29 cellular contexts compared by ENCODE assay signal in the genomic region with DNA sequence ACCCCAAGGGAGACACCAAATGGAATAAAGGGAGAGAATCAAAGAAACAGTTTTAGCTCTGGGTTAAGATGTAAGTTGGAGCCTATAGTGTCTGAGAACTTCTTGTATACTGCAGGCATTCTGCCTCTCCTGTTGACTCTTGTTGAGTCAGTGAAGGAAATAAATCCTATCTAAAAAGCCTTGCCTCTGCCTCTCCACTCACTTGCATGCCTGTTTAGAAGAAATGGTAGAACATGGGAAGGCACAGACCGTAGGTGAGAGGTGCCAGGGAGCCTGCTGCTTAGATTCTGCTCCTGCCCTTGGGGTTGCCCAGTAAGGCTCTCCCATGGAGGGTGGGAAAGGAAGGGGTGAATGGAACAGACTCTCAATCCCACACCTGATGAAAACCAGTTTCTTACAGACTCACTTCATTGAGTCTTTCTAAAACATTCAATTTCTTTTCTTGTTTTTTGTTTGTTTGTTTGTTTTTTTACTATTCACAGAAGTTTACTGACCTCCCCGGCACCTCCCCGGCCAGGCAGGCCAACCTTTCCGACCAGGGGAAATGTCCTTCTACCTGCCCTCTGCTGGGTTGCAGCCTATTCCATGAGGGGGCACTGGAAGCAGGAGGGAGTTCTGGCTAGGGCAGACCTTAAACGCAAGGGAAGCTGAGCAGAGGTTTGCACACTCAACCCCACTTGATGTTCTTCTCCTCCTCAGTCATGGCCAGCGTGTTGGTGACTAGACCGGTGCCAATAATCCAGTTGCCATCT.
"Had no signal": no experiment of that assay in that cellular context is flagged by ENCODE, and none has a peak within 500 bp of the region (broad histone marks: within the 10 kb centered on the region; RNA-seq: fewer than 3 reads in every experiment).

No MANE protein-coding gene starts in this region.

- H2AFZ ChIP-seq: parathyroid adenoma had no signal

- H3K27ac ChIP-seq: ovary, parathyroid adenoma, psoas muscle, right lobe of liver, sigmoid colon, stomach, thoracic aorta, thyroid gland, tibial nerve, upper lobe of right lung, uterus had no signal

- H3K27me3 ChIP-seq: ovary, right lobe of liver, sigmoid colon, thyroid gland, tibial nerve, upper lobe of right lung, uterus had no signal

- H3K4me1 ChIP-seq: parathyroid adenoma, psoas muscle, right lobe of liver, sigmoid colon, stomach, thyroid gland, tibial nerve, upper lobe of right lung, uterus had no signal

- H3K36me3 Mint-ChIP-seq: naive B cell; naive thymus-derived CD8-positive, alpha-beta T cell; natural killer cell treated with Interleukin-12 subunit alpha and Interleukin-12 subunit beta and Interleukin-15 and Interleukin-18, amount 100 ng/mL, for 72 hours; stimulated activated effector memory CD8-positive, alpha-beta T cell treated with anti-CD3 and anti-CD28 coated beads, Interleukin-12 subunit alpha, Interleukin-12 subunit beta, amount 100 ng/mL, for 72 hours; stimulated activated naive B cell treated with anti-CD40 and anti-IgM and Interleukin-4, amounts not matched to agents 10 μg/mL and 1 μg/mL and 100 μg/mL, for 72 hours; type B pancreatic cell had no signal

- H3K36me3 ChIP-seq: ovary, right lobe of liver, sigmoid colon, stomach, thoracic aorta, thyroid gland, tibial nerve, upper lobe of right lung, uterus had no signal

- H3K9me3 Mint-ChIP-seq: natural killer cell treated with Interleukin-12 subunit alpha and Interleukin-12 subunit beta and Interleukin-15 and Interleukin-18, amount 100 ng/mL, for 72 hours; stimulated activated effector memory CD8-positive, alpha-beta T cell treated with anti-CD3 and anti-CD28 coated beads, Interleukin-12 subunit alpha, Interleukin-12 subunit beta, amount 100 ng/mL, for 72 hours; stimulated activated naive CD8-positive, alpha-beta T cell treated with anti-CD3 and anti-CD28 coated beads, Interleukin-15, Interleukin-2, amounts not matched to agents 100 ng/mL and 50 ng/mL, for 24 hours had no signal

- H3K79me2 ChIP-seq: parathyroid adenoma had no signal

- H3K4me1 Mint-ChIP-seq: naive B cell; naive thymus-derived CD8-positive, alpha-beta T cell; nephron progenitor cell; neural crest cell; stimulated activated effector memory CD8-positive, alpha-beta T cell treated with anti-CD3 and anti-CD28 coated beads, Interleukin-12 subunit alpha, Interleukin-12 subunit beta, amount 100 ng/mL, for 72 hours; stimulated activated naive B cell treated with anti-CD40 and anti-IgM and Interleukin-4, amounts not matched to agents 10 μg/mL and 1 μg/mL and 100 μg/mL, for 72 hours had no signal

- H3K9ac ChIP-seq: parathyroid adenoma had no signal

- FAIRE-seq: small intestine had no signal

- ATAC-seq: naive thymus-derived CD8-positive, alpha-beta T cell; psoas muscle; right cardiac atrium; right lobe of liver; stimulated activated effector memory CD8-positive, alpha-beta T cell treated with anti-CD3 and anti-CD28 coated beads, Interleukin-12 subunit alpha, Interleukin-12 subunit beta, amount 100 ng/mL, for 72 hours; stimulated activated naive B cell treated with anti-CD40 and anti-IgM and Interleukin-4, amounts not matched to agents 10 μg/mL and 1 μg/mL and 100 μg/mL, for 72 hours; upper lobe of right lung had no signal

- H3K27me3 Mint-ChIP-seq: progenitor cell of endocrine pancreas, type B pancreatic cell had no signal

- DNase-seq: naive B cell; naive thymus-derived CD8-positive, alpha-beta T cell; nephron progenitor cell; occipital lobe; ovary; psoas muscle; right cardiac atrium; right lobe of liver; sigmoid colon; small intestine; stimulated activated CD4-positive, alpha-beta T cell treated with anti-CD3 and anti-CD28 coated beads, Interleukin-15, amount 100 ng/mL, for 24 hours; stimulated activated CD4-positive, alpha-beta T cell treated with anti-CD3 and anti-CD28 coated beads, Interleukin-2, amount 100 ng/mL, for 24 hours; stimulated activated CD4-positive, alpha-beta T cell treated with anti-CD3 and anti-CD28 coated beads, Interleukin-2, amount 100 ng/mL, for 48 hours; stimulated activated CD4-positive, alpha-beta T cell treated with anti-CD3 and anti-CD28 coated beads, Interleukin-4, amount 100 ng/mL, for 24 hours; stimulated activated naive B cell treated with anti-CD40 and anti-IgM and Interleukin-4, amounts not matched to agents 10 μg/mL and 1 μg/mL and 100 μg/mL, for 72 hours; stimulated activated naive CD4-positive, alpha-beta T cell treated with Interleukin-2 at 50 U/mL for 16 hours; stomach; thyroid gland; upper lobe of right lung; uterus had no signal

- H3K4me3 Mint-ChIP-seq: naive B cell; naive thymus-derived CD8-positive, alpha-beta T cell; natural killer cell treated with Interleukin-12 subunit alpha and Interleukin-12 subunit beta and Interleukin-15 and Interleukin-18, amount 100 ng/mL, for 72 hours; nephron progenitor cell; neural crest cell; stimulated activated effector memory CD8-positive, alpha-beta T cell treated with anti-CD3 and anti-CD28 coated beads, Interleukin-12 subunit alpha, Interleukin-12 subunit beta, amount 100 ng/mL, for 72 hours; stimulated activated naive B cell treated with anti-CD40 and anti-IgM and Interleukin-4, amounts not matched to agents 10 μg/mL and 1 μg/mL and 100 μg/mL, for 72 hours; stimulated activated naive CD8-positive, alpha-beta T cell treated with anti-CD3 and anti-CD28 coated beads, Interleukin-15, Interleukin-2, amounts not matched to agents 100 ng/mL and 50 ng/mL, for 24 hours; type B pancreatic cell had no signal

- H3K27ac Mint-ChIP-seq: naive B cell; naive thymus-derived CD8-positive, alpha-beta T cell; natural killer cell treated with Interleukin-12 subunit alpha and Interleukin-12 subunit beta and Interleukin-15 and Interleukin-18, amount 100 ng/mL, for 72 hours; nephron progenitor cell; progenitor cell of endocrine pancreas; stimulated activated effector memory CD8-positive, alpha-beta T cell treated with anti-CD3 and anti-CD28 coated beads, Interleukin-12 subunit alpha, Interleukin-12 subunit beta, amount 100 ng/mL, for 72 hours; stimulated activated naive B cell treated with anti-CD40 and anti-IgM and Interleukin-4, amounts not matched to agents 10 μg/mL and 1 μg/mL and 100 μg/mL, for 72 hours; stimulated activated naive CD8-positive, alpha-beta T cell treated with anti-CD3 and anti-CD28 coated beads, Interleukin-15, Interleukin-2, amounts not matched to agents 100 ng/mL and 50 ng/mL, for 24 hours; type B pancreatic cell had no signal

- H3K4me3 ChIP-seq: ovary, psoas muscle, right lobe of liver, sigmoid colon, stomach, thoracic aorta, thyroid gland, tibial nerve, upper lobe of right lung, uterus had no signal

- H3K9me3 ChIP-seq: ovary, psoas muscle, right lobe of liver, sigmoid colon, thoracic aorta, thyroid gland, tibial nerve, upper lobe of right lung, uterus had no signal
